Comparison of ENCODE assay signal across 1 cellular context in the genomic region with DNA sequence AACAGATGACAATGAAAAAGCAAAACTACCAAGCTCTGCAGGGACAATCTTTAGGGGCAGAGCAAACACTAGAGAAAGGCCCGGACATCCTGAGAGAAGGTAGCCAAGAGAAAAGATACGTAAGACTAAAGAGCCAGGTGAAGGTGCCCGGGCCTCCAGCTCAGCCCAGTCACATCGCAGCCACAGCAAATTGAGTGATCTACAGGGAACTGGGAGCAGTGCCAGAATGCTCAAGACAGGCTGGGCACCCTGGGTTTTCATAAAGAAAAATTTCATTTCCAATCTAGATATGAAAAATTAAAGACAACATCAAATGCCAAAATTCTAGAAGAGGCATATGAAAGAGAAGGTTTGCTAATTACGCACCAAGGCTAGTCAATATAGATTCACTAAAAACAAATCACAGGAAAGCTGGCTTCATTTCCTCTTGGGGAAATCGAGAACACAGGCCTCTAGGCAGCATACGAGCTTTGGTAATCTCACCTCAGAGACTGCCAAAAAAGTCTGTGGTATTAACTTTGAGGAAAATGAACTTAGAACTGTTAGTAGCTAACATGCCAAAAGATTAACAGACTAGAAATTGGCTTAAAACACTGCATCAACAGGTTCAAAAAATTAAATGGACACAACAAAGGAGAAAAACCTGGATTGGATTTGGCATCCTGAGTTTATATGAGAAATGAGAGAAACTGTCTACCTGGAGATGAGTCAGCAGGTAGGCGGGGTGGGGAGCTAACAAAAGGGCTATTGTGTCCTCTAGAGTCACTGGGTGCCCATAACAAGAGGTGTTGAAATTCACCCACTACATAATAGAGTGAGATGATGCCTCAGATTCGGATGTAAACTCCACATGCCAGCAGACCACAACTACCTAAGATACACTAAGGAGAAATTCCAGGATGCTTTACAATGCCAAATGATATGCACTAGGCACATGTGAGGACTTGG.
TF ChIP-seq lines count a peak whose summit lies in the region.

No MANE protein-coding gene starts in this region.

TF ChIP-seq in HepG2, 621 proteins besides CTCF, POLR2A, EP300 and RAD21 (continued from another document and continues in another):
- 0 out of 2 replicates have a peak, but pooled peaks have one; percentile 23 for TF ChIP-seq ATF3 (CRISPR knock-in tag; IDR thresholded peaks at IDR 0.05)
- no peak for TF ChIP-seq ZNF709 (CRISPR knock-in tag; IDR thresholded peaks at IDR 0.05)
- no peak for TF ChIP-seq ZNF816 (CRISPR knock-in tag; IDR thresholded peaks at IDR 0.05; ENCODE audit: borderline replicate concordance)
- TF ChIP-seq ZNF558 (CRISPR knock-in tag; IDR thresholded peaks at IDR 0.05; ENCODE audit: borderline replicate concordance), result no peak
- no peak for TF ChIP-seq ZNF580 (CRISPR knock-in tag; IDR thresholded peaks at IDR 0.05; ENCODE audit: borderline replicate concordance, low read depth)
- no peak for TF ChIP-seq HOXA9 (CRISPR knock-in tag; IDR thresholded peaks at IDR 0.05; ENCODE audit: borderline replicate concordance)
- peak; percentile 58 for TF ChIP-seq CEBPG (CRISPR knock-in tag; IDR thresholded peaks at IDR 0.05)
- TF ChIP-seq MAF1 (CRISPR knock-in tag; IDR thresholded peaks at IDR 0.05; ENCODE audit: borderline replicate concordance), result no peak
- TF ChIP-seq MAFF (IDR thresholded peaks at IDR 0.05; ENCODE audit: low read depth, low read length), result peak; percentile 69
- TF ChIP-seq, protein P1, sequence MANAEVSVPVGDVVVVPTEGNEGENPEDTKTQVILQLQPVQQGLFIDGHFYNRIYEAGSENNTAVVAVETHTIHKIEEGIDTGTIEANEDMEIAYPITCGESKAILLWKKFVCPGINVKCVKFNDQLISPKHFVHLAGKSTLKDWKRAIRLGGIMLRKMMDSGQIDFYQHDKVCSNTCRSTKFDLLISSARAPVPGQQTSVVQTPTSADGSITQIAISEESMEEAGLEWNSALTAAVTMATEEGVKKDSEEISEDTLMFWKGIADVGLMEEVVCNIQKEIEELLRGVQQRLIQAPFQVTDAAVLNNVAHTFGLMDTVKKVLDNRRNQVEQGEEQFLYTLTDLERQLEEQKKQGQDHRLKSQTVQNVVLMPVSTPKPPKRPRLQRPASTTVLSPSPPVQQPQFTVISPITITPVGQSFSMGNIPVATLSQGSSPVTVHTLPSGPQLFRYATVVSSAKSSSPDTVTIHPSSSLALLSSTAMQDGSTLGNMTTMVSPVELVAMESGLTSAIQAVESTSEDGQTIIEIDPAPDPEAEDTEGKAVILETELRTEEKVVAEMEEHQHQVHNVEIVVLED (CRISPR knock-in tag; IDR thresholded peaks at IDR 0.05; ENCODE audit: borderline replicate concordance), result no peak
- TF ChIP-seq ZNF547 (CRISPR knock-in tag; IDR thresholded peaks at IDR 0.05), result no peak
- TF ChIP-seq SAFB2 (CRISPR knock-in tag; IDR thresholded peaks at IDR 0.05; ENCODE audit: borderline replicate concordance, low read depth), result no peak
- no peak for TF ChIP-seq ZNF567 (CRISPR knock-in tag; IDR thresholded peaks at IDR 0.05; ENCODE audit: borderline replicate concordance)
- no peak for TF ChIP-seq SNAI1 (CRISPR knock-in tag; IDR thresholded peaks at IDR 0.05; ENCODE audit: borderline replicate concordance)
- TF ChIP-seq SYNCRIP (IDR thresholded peaks at IDR 0.05; ENCODE audit: insufficient read depth, low read depth, low read length), result no peak
- TF ChIP-seq FOXA1 (IDR thresholded peaks at IDR 0.05), result no peak
- TF ChIP-seq FOXA1 (CRISPR knock-in tag; IDR thresholded peaks at IDR 0.05), result 0 out of 2 replicates have a peak, but pooled peaks have one; percentile 8
- TF ChIP-seq, protein P2, sequence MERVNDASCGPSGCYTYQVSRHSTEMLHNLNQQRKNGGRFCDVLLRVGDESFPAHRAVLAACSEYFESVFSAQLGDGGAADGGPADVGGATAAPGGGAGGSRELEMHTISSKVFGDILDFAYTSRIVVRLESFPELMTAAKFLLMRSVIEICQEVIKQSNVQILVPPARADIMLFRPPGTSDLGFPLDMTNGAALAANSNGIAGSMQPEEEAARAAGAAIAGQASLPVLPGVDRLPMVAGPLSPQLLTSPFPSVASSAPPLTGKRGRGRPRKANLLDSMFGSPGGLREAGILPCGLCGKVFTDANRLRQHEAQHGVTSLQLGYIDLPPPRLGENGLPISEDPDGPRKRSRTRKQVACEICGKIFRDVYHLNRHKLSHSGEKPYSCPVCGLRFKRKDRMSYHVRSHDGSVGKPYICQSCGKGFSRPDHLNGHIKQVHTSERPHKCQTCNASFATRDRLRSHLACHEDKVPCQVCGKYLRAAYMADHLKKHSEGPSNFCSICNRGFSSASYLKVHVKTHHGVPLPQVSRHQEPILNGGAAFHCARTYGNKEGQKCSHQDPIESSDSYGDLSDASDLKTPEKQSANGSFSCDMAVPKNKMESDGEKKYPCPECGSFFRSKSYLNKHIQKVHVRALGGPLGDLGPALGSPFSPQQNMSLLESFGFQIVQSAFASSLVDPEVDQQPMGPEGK (CRISPR knock-in tag; IDR thresholded peaks at IDR 0.05), result peak; percentile 47; the same call in 1 of the 2 replicates
- TF ChIP-seq, protein P3, sequence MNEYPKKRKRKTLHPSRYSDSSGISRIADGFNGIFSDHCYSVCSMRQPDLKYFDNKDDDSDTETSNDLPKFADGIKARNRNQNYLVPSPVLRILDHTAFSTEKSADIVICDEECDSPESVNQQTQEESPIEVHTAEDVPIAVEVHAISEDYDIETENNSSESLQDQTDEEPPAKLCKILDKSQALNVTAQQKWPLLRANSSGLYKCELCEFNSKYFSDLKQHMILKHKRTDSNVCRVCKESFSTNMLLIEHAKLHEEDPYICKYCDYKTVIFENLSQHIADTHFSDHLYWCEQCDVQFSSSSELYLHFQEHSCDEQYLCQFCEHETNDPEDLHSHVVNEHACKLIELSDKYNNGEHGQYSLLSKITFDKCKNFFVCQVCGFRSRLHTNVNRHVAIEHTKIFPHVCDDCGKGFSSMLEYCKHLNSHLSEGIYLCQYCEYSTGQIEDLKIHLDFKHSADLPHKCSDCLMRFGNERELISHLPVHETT (CRISPR knock-in tag; conservative IDR thresholded peaks at IDR 0.05), result no peak
- 0 out of 2 replicates have a peak, but pooled peaks have one; percentile 33 for TF ChIP-seq ZGPAT (CRISPR knock-in tag; IDR thresholded peaks at IDR 0.05)
- TF ChIP-seq CHCHD3 (CRISPR knock-in tag; IDR thresholded peaks at IDR 0.05), result no peak
- TF ChIP-seq HIC2 (CRISPR knock-in tag; IDR thresholded peaks at IDR 0.05; ENCODE audit: low read depth), result no peak
- TF ChIP-seq ZNF30 (CRISPR knock-in tag; IDR thresholded peaks at IDR 0.05), result no peak
- no peak for TF ChIP-seq DMAP1 (CRISPR knock-in tag; IDR thresholded peaks at IDR 0.05)
- no peak for TF ChIP-seq ZNF598 (CRISPR knock-in tag; IDR thresholded peaks at IDR 0.05; ENCODE audit: borderline replicate concordance)
- no peak for TF ChIP-seq RCOR2 (CRISPR knock-in tag; IDR thresholded peaks at IDR 0.05)
- TF ChIP-seq KDM1A (CRISPR knock-in tag; IDR thresholded peaks at IDR 0.05), result 0 out of 2 replicates have a peak, but pooled peaks have one; percentile 19
- no peak for TF ChIP-seq CBFB (CRISPR knock-in tag; IDR thresholded peaks at IDR 0.05)
- TF ChIP-seq NR3C1 (CRISPR knock-in tag; IDR thresholded peaks at IDR 0.05), result no peak
- TF ChIP-seq CHD2 (IDR thresholded peaks at IDR 0.05; ENCODE audit: low read depth, low read length), result no peak
- no peak for TF ChIP-seq TRIM24 (CRISPR knock-in tag; IDR thresholded peaks at IDR 0.05)
- 0 out of 2 replicates have a peak, but pooled peaks have one; percentile 24 for TF ChIP-seq FOXK2 (IDR thresholded peaks at IDR 0.05)
- TF ChIP-seq TCF12 (IDR thresholded peaks at IDR 0.05), result no peak
- TF ChIP-seq TCF12 (CRISPR knock-in tag; IDR thresholded peaks at IDR 0.05), result no peak
- TF ChIP-seq ZNF160 (CRISPR knock-in tag; IDR thresholded peaks at IDR 0.05), result no peak
- TF ChIP-seq DPF2 (CRISPR knock-in tag; IDR thresholded peaks at IDR 0.05; ENCODE audit: borderline replicate concordance, low read depth), result no peak
- TF ChIP-seq JARID2 (CRISPR knock-in tag; IDR thresholded peaks at IDR 0.05; ENCODE audit: insufficient replicate concordance), result no peak
- TF ChIP-seq PLSCR1 (CRISPR knock-in tag; IDR thresholded peaks at IDR 0.05; ENCODE audit: borderline replicate concordance), result no peak
- no peak for TF ChIP-seq FOXC1 (CRISPR knock-in tag; IDR thresholded peaks at IDR 0.05; ENCODE audit: borderline replicate concordance)
- TF ChIP-seq RFX3 (CRISPR knock-in tag; IDR thresholded peaks at IDR 0.05), result 0 out of 2 replicates have a peak, but pooled peaks have one; percentile 16
- no peak for TF ChIP-seq MEF2D (CRISPR knock-in tag; IDR thresholded peaks at IDR 0.05)
- no peak for TF ChIP-seq PRDM10 (CRISPR knock-in tag; IDR thresholded peaks at IDR 0.05; ENCODE audit: low read depth)
- TF ChIP-seq ZNF879 (CRISPR knock-in tag; IDR thresholded peaks at IDR 0.05), result no peak
- no peak for TF ChIP-seq SOX6 (IDR thresholded peaks at IDR 0.05)
- peak; percentile 91 for TF ChIP-seq SOX6 (CRISPR knock-in tag; IDR thresholded peaks at IDR 0.05)
- peak; percentile 11 for TF ChIP-seq RBM22 (optimal IDR thresholded peaks at IDR 0.05; ENCODE audit: low read length)
- 0 out of 2 replicates have a peak, but pooled peaks have one; percentile 39 for TF ChIP-seq MAFG (CRISPR knock-in tag; IDR thresholded peaks at IDR 0.05)
- TF ChIP-seq ZBTB1 (CRISPR knock-in tag; IDR thresholded peaks at IDR 0.05; ENCODE audit: borderline replicate concordance), result no peak
